Comparison of ENCODE assay signal across 11 cellular contexts in genomic region chr17:1511756-1512321, GRCh38. TPM values are rescaled to one million over a fixed set of nuclear protein-coding genes. Genes with fewer than 3 reads are reported as not detected.
DNase-seq lines count a peak whose midpoint lies in the region; ATAC-seq and TF ChIP-seq lines count a peak whose summit lies in the region.
"Had no signal": no experiment of that assay in that cellular context is flagged by ENCODE, and none has a peak within 500 bp of the region (broad histone marks: within the 10 kb centered on the region; RNA-seq: fewer than 3 reads in every experiment).

No MANE protein-coding gene starts in this region.

- no peak for TF ChIP-seq CTCF in ascending aorta (IDR thresholded peaks at IDR 0.05)
- no peak for TF ChIP-seq CTCF in omental fat pad (IDR thresholded peaks at IDR 0.05)

- H3K27me3 ChIP-seq in ascending aorta: no peaks in the 10 kb centered on the region

- intact Hi-C loops in ascending aorta (cut with DNase I): no loop called here

- H3K36me3 ChIP-seq in ascending aorta: peaks cover 36 to 38% of the 10 kb centered on the region in 2 donors

- no peak overlapping the region for H3K4me3 ChIP-seq in ascending aorta

- H3K4me1 ChIP-seq in ascending aorta: peaks cover 16 to 24% of the 10 kb centered on the region in 2 donors

- peak; percentile 62 for DNase-seq in AG20443 (ENCODE audit: low spot score)
- DNase-seq in ascending aorta (ENCODE audit: low spot score in 2 of 2): peak in 1 of 2 donors; percentile 80
- DNase-seq in foreskin melanocyte: peak; percentile 86
- DNase-seq in putamen (ENCODE audit: low spot score): peak; percentile 32
- no peak for DNase-seq in effector CD4-positive, alpha-beta T cell
- no peak for DNase-seq in activated CD8-positive, alpha-beta memory T cell treated with anti-CD3 and anti-CD28 coated beads, Interleukin-2, amount 50 U/mL, for 4 hours
- no peak for DNase-seq in hippocampal formation (lab: John Stamatoyannopoulos, UW)
- no peak for DNase-seq in omental fat pad (ENCODE audit: low spot score)
- DNase-seq: naive thymus-derived CD8-positive, alpha-beta T cell; NCI-H146; SK-N-SH had no signal

- no peak for ATAC-seq in omental fat pad (ENCODE audit: low FRiP score)
- ATAC-seq: naive thymus-derived CD8-positive, alpha-beta T cell had no signal

- no peaks in the 10 kb centered on the region for H3K9me3 ChIP-seq in ascending aorta
- H3K9me3 ChIP-seq: SK-N-SH had no signal

- peak overlapping the region; percentile 80 to 83 for H3K27ac ChIP-seq in ascending aorta

RNA-seq across cellular contexts. Expression of gene INPP5K, which starts 4.6 kb away (rescaled TPM):
- 73.7 TPM for total RNA-seq in ascending aorta
- 100 to 1,000 TPM; 103 to 279 (median 153) TPM for total RNA-seq in omental fat pad

RNA-seq across cellular contexts. Expression of gene MYO1C, which starts 19.4 kb away (rescaled TPM):
- total RNA-seq in ascending aorta (251 TPM), omental fat pad (100 to 1,000 TPM; 194 to 367 (median 207) TPM)

RNA-seq across cellular contexts. Expression of gene PITPNA, which starts 50.8 kb away (rescaled TPM):
- total RNA-seq in ascending aorta (15.9 TPM), omental fat pad (10 to 100 TPM; 27.6 to 49.7 (median 33.7) TPM)

RNA-seq across cellular contexts. Expression of gene CRK, which starts 55.8 kb away (rescaled TPM):
- 83.4 TPM for total RNA-seq in ascending aorta
- 100 to 1,000 TPM in 2 of 4 donors, 10 to 100 TPM in 2; 84.5 to 104 (median 95.7) TPM for total RNA-seq in omental fat pad

Comparison
In these comparisons a context has a peak if more than half of its experiments do, and no peak if none do; other contexts are left out.
1. DNase-seq: peak in AG20443 (single experiment), foreskin melanocyte (single experiment) and putamen (single experiment); none in effector CD4-positive, alpha-beta T cell (single experiment), activated CD8-positive, alpha-beta memory T cell treated with anti-CD3 and anti-CD28 coated beads, Interleukin-2, amount 50 U/mL, for 4 hours (single experiment), hippocampal formation (0 of 2) and omental fat pad (single experiment).